25 cellular contexts compared by ENCODE assay signal in the genomic region with DNA sequence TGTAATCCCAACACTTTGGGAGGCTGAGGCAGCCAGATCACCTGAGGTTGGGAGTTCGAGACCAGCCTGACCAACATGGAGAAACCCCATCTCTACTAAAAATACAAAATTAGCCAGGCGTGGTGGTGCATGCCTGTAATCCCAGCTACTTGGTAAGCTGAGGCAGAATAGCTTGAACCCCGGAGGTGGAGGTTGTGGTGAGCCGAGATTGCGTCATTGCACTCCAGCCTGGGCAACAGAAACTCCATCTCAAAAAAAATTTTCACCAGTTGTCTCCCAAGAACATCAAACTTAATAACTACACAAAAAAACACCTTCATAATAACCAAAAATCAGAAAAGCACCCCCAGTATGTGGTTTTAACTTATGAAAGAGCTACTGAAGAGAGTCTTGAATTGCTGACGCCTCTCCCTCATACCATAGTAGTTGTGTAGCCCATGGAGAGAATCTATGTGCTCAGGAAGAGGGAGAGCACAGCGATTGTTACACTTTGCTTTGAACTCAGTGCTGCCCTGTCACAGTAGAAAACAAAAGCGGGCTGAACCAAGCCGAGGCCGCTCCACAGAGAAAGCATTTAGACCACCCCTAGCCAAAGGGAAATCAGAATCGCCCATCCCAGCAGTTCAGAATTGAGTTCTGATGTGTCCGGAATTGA. TPM values are rescaled to one million over a fixed set of nuclear protein-coding genes. Genes with fewer than 3 reads are reported as not detected.
"Had no signal": no experiment of that assay in that cellular context is flagged by ENCODE, and none has a peak within 500 bp of the region (broad histone marks: within the 10 kb centered on the region; RNA-seq: fewer than 3 reads in every experiment).

No MANE protein-coding gene starts in this region.

- H3K27ac Mint-ChIP-seq: activated CD4-positive, alpha-beta T cell treated with anti-CD3 and anti-CD28 coated beads for 36 hours; activated CD8-positive, alpha-beta memory T cell treated with anti-CD3 and anti-CD28 coated beads, Interleukin-2, amount 10 ng/mL, durations not matched to agents 7 days and 5 days; activated CD8-positive, alpha-beta T cell treated with anti-CD3 and anti-CD28 coated beads, Interleukin-2, amount 10 ng/mL, durations not matched to agents 7 days and 5 days; activated naive CD8-positive, alpha-beta T cell treated with anti-CD3 and anti-CD28 coated beads for 36 hours; activated T-cell treated with anti-CD3 and anti-CD28 coated beads, Interleukin-2, amount 50 U/mL, for 72 hours; immature natural killer cell; naive thymus-derived CD4-positive, alpha-beta T cell had no signal

- H2AFZ ChIP-seq: parathyroid adenoma had no signal

- H3K36me3 ChIP-seq: adrenal gland, ascending aorta, gastroesophageal sphincter, right atrium auricular region, suprapubic skin, transverse colon had no signal

- H3K4me1 ChIP-seq: adrenal gland, parathyroid adenoma, right atrium auricular region had no signal

- FAIRE-seq: endothelial cell of umbilical vein had no signal

- H3K79me2 ChIP-seq: parathyroid adenoma had no signal

- H3K9me3 Mint-ChIP-seq: activated naive CD8-positive, alpha-beta T cell treated with anti-CD3 and anti-CD28 coated beads for 36 hours; activated T-cell treated with anti-CD3 and anti-CD28 coated beads, Interleukin-2, amount 50 U/mL, for 72 hours; naive thymus-derived CD4-positive, alpha-beta T cell had no signal

- H3K4me3 ChIP-seq: adrenal gland, ascending aorta, gastroesophageal sphincter, psoas muscle, right atrium auricular region, suprapubic skin, transverse colon had no signal

- H3K4me3 Mint-ChIP-seq: activated CD4-positive, alpha-beta T cell treated with anti-CD3 and anti-CD28 coated beads for 36 hours; activated CD8-positive, alpha-beta memory T cell treated with anti-CD3 and anti-CD28 coated beads, Interleukin-2, amount 10 ng/mL, durations not matched to agents 7 days and 5 days; activated CD8-positive, alpha-beta T cell treated with anti-CD3 and anti-CD28 coated beads, Interleukin-2, amount 10 ng/mL, durations not matched to agents 7 days and 5 days; activated naive CD8-positive, alpha-beta T cell treated with anti-CD3 and anti-CD28 coated beads for 36 hours; activated T-cell treated with anti-CD3 and anti-CD28 coated beads, Interleukin-2, amount 50 U/mL, for 72 hours; brain; immature natural killer cell; naive thymus-derived CD4-positive, alpha-beta T cell had no signal

- H3K4me1 Mint-ChIP-seq: activated CD4-positive, alpha-beta T cell treated with anti-CD3 and anti-CD28 coated beads for 36 hours; activated CD8-positive, alpha-beta memory T cell treated with anti-CD3 and anti-CD28 coated beads, Interleukin-2, amount 10 ng/mL, durations not matched to agents 7 days and 5 days; activated naive CD8-positive, alpha-beta T cell treated with anti-CD3 and anti-CD28 coated beads for 36 hours; immature natural killer cell; naive thymus-derived CD4-positive, alpha-beta T cell had no signal

- H3K27ac ChIP-seq: adrenal gland, ascending aorta, gastroesophageal sphincter, parathyroid adenoma, psoas muscle, right atrium auricular region, suprapubic skin, transverse colon had no signal

- ATAC-seq: activated CD4-positive, alpha-beta T cell treated with anti-CD3 and anti-CD28 coated beads for 36 hours; activated CD8-positive, alpha-beta memory T cell treated with anti-CD3 and anti-CD28 coated beads, Interleukin-2, amount 10 ng/mL, durations not matched to agents 7 days and 5 days; activated CD8-positive, alpha-beta T cell treated with anti-CD3 and anti-CD28 coated beads, Interleukin-2, amount 10 ng/mL, durations not matched to agents 7 days and 5 days; activated T-cell treated with anti-CD3 and anti-CD28 coated beads, Interleukin-2, amount 50 U/mL, for 72 hours; gastroesophageal sphincter; naive thymus-derived CD4-positive, alpha-beta T cell; psoas muscle had no signal

- H3K27me3 ChIP-seq: adrenal gland, ascending aorta, right atrium auricular region, suprapubic skin, transverse colon had no signal

- H3K9ac ChIP-seq: parathyroid adenoma had no signal

- H3K36me3 Mint-ChIP-seq: activated CD8-positive, alpha-beta memory T cell treated with anti-CD3 and anti-CD28 coated beads, Interleukin-2, amount 10 ng/mL, durations not matched to agents 7 days and 5 days; activated naive CD8-positive, alpha-beta T cell treated with anti-CD3 and anti-CD28 coated beads for 36 hours; brain; immature natural killer cell; naive thymus-derived CD4-positive, alpha-beta T cell had no signal

- H3K9me3 ChIP-seq: adrenal gland, ascending aorta, gastroesophageal sphincter, psoas muscle, right atrium auricular region, suprapubic skin, transverse colon had no signal

- DNase-seq: activated CD4-positive, alpha-beta T cell treated with anti-CD3 and anti-CD28 coated beads for 36 hours; activated CD4-positive, CD25-positive, alpha-beta regulatory T cell; activated CD8-positive, alpha-beta memory T cell treated with anti-CD3 and anti-CD28 coated beads, Interleukin-2, amount 10 ng/mL, durations not matched to agents 7 days and 5 days; activated CD8-positive, alpha-beta T cell treated with anti-CD3 and anti-CD28 coated beads, Interleukin-2, amount 10 ng/mL, durations not matched to agents 7 days and 5 days; activated naive CD4-positive, alpha-beta T cell; activated naive CD8-positive, alpha-beta T cell treated with anti-CD3 and anti-CD28 coated beads for 36 hours; activated T-cell treated with anti-CD3 and anti-CD28 coated beads, Interleukin-2, amount 50 U/mL, for 72 hours; adrenal gland; cortex of kidney; hippocampal formation; immature natural killer cell; midbrain; naive thymus-derived CD4-positive, alpha-beta T cell; occipital lobe; psoas muscle; stimulated activated naive CD4-positive, alpha-beta T cell; transverse colon had no signal

RNA-seq across cellular contexts. Expression of a gene that starts 42.0 kb away (rescaled TPM):
- total RNA-seq: activated T-cell treated with anti-CD3 and anti-CD28 coated beads, Interleukin-2, amount 50 U/mL, for 72 hours had no signal
- polyA plus RNA-seq: neural cell had no signal
